Comparison of ENCODE assay signal across 22 cellular contexts in the genomic region with DNA sequence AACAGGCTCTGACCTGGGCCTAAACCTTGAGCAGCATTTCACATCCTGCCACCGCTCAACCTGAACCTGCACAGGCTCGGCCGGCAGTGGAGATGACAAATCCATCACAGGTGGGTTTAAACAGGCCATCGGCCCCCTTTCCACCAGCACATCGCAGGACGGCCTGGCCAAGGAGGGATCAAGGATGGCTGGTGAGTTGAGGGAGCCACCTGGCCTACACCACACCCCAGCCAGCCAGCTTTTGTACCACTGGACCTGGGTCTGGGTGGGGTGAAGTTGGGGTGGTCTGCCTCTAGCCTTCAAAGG.
"Had no signal": no experiment of that assay in that cellular context is flagged by ENCODE, and none has a peak within 500 bp of the region (broad histone marks: within the 10 kb centered on the region; RNA-seq: fewer than 3 reads in every experiment).

No MANE protein-coding gene starts in this region.

- DNase-seq: activated CD4-positive, alpha-beta memory T cell treated with anti-CD3 and anti-CD28 coated beads, Interleukin-2, amount 10 ng/mL, durations not matched to agents 7 days and 5 days; activated CD4-positive, alpha-beta T cell treated with anti-CD3 and anti-CD28 coated beads for 1 hour; activated CD4-positive, alpha-beta T cell treated with anti-CD3 and anti-CD28 coated beads for 4 hours; activated CD4-positive, alpha-beta T cell treated with anti-CD3 and anti-CD28 coated beads, Interleukin-2, amount 10 ng/mL, durations not matched to agents 7 days and 5 days; activated CD4-positive, alpha-beta T cell treated with anti-CD3 and anti-CD28 coated beads, Interleukin-2, amount 50 U/mL, for 4 hours; activated CD4-positive, CD25-positive, alpha-beta regulatory T cell; activated CD8-positive, alpha-beta memory T cell treated with anti-CD3 and anti-CD28 coated beads, Interleukin-2, amount 50 U/mL, for 48 hours; activated gamma-delta T cell; activated naive CD4-positive, alpha-beta T cell; activated naive CD4-positive, alpha-beta T cell treated with anti-CD3 and anti-CD28 coated beads, Interleukin-2, amount 10 ng/mL, durations not matched to agents 7 days and 5 days; activated naive CD8-positive, alpha-beta T cell treated with anti-CD3 and anti-CD28 coated beads, Interleukin-2, amount 10 ng/mL, durations not matched to agents 7 days and 5 days; activated T-cell treated with anti-CD3 and anti-CD28 coated beads for 4 hours; activated T-cell treated with anti-CD3 and anti-CD28 coated beads, Interleukin-2, amount 50 U/mL, for 24 hours; activated T-cell treated with anti-CD3 and anti-CD28 coated beads, Interleukin-2, amount 50 U/mL, for 72 hours; effector CD8-positive, alpha-beta T cell; foreskin fibroblast; head of caudate nucleus; T-helper 2 cell had no signal

- H3K36me3 ChIP-seq: breast epithelium had no signal

- H3K4me1 ChIP-seq: ascending aorta, breast epithelium had no signal

- H3K9me3 ChIP-seq: ascending aorta, breast epithelium had no signal

- H3K4me3 ChIP-seq: ascending aorta, breast epithelium had no signal

- H3K27me3 ChIP-seq: ascending aorta, breast epithelium had no signal

- H3K27ac ChIP-seq: ascending aorta, breast epithelium had no signal

- ATAC-seq: activated naive CD4-positive, alpha-beta T cell treated with anti-CD3 and anti-CD28 coated beads, Interleukin-2, amount 50 U/mL, for 72 hours; activated T-cell treated with anti-CD3 and anti-CD28 coated beads, Interleukin-2, amount 50 U/mL, for 72 hours; esophagus mucosa had no signal
